12 cellular contexts compared by ENCODE assay signal in genomic region chr7:73526892-73527821, GRCh38. TPM values are rescaled to one million over a fixed set of nuclear protein-coding genes. Genes with fewer than 3 reads are reported as not detected.
DNase-seq lines count a peak whose midpoint lies in the region; ATAC-seq and TF ChIP-seq lines count a peak whose summit lies in the region.
"Had no signal": no experiment of that assay in that cellular context is flagged by ENCODE, and none has a peak within 500 bp of the region (broad histone marks: within the 10 kb centered on the region; RNA-seq: fewer than 3 reads in every experiment).

No MANE protein-coding gene starts in this region.

- peak overlapping the region in 2 of 5 experiments; percentile 34 to 58 for H3K4me3 Mint-ChIP-seq in brain

- peak overlapping the region in 4 of 5 experiments; percentile 10 to 87 (median 58) for H3K27ac Mint-ChIP-seq in brain

- DNase-seq in A172 (ENCODE audit: low spot score) (peak; percentile 44), ELF-1 (ENCODE audit: low read depth, low spot score) (peak; percentile 74), NCI-H510A treated with DMSO at 0.1 percent for 48 hours (lab: John Stamatoyannopoulos, UW) (peak; percentile 59), pons (ENCODE audit: low spot score) (no peak), mucosa of descending colon (no peak), medulla oblongata (ENCODE audit: extremely low spot score) (no peak)
- no peak for DNase-seq in activated CD8-positive, alpha-beta memory T cell treated with anti-CD3 and anti-CD28 coated beads, Interleukin-2, amount 50 U/mL, for 48 hours
- DNase-seq: effector CD4-positive, alpha-beta T cell; H7; IMR-90; left lung had no signal

- peaks cover 19% of the 10 kb centered on the region for H3K4me1 Mint-ChIP-seq in brain

- no peaks in the 10 kb centered on the region for H3K36me3 ChIP-seq in mucosa of descending colon (ENCODE audit: low read depth)
- H3K36me3 ChIP-seq: left lung had no signal

- peaks cover 7% of the 10 kb centered on the region for H3K4me1 ChIP-seq in mucosa of descending colon (ENCODE audit: low read depth)

- H3K4me3 ChIP-seq in mucosa of descending colon: no peak overlapping the region
- H3K4me3 ChIP-seq: left lung had no signal

- H3K27me3 Mint-ChIP-seq in brain: peaks cover 3% of the 10 kb centered on the region

- TF ChIP-seq CTCF in brain (conservative IDR thresholded peaks at IDR 0.05): no peak
- TF ChIP-seq CTCF in mucosa of descending colon (IDR thresholded peaks at IDR 0.05): no peak

- peaks cover 1% of the 10 kb centered on the region for H3K36me3 Mint-ChIP-seq in brain

- no peaks in the 10 kb centered on the region for H3K9me3 ChIP-seq in mucosa of descending colon
- H3K9me3 ChIP-seq: left lung had no signal

- intact Hi-C loops in mucosa of descending colon (cut with DNase I, micrococcal nuclease): no loop called here

- H3K9me3 Mint-ChIP-seq in brain: peaks cover 0 to 3% (median 0%) of the 10 kb centered on the region in 5 experiments

- no peak for ATAC-seq in mucosa of descending colon
- ATAC-seq: left lung had no signal

RNA-seq across cellular contexts. Expression of gene BAZ1B, which starts 5.1 kb away (rescaled TPM):
- total RNA-seq in A172 (2014; rRNA removed; shearing (Covaris generic)): 123 and 148 TPM in 2 replicates
- polyA plus RNA-seq in brain (ENCODE audit: insufficient read depth, low read depth, low replicate concordance): 61.2 TPM
- total RNA-seq in mucosa of descending colon: 10 to 100 TPM; 37.4 to 76.0 (median 41.4) TPM

RNA-seq across cellular contexts. Expression of gene BCL7B, which starts 30.3 kb away (rescaled TPM):
- total RNA-seq in A172 (2014; rRNA removed; shearing (Covaris generic)): 50.5 and 65.2 TPM in 2 replicates
- 66.4 TPM for polyA plus RNA-seq in brain (ENCODE audit: insufficient read depth, low read depth, low replicate concordance)
- 100 to 1,000 TPM in 1 of 3 donors, 10 to 100 TPM in 2; 59.3 to 112 (median 62.0) TPM for total RNA-seq in mucosa of descending colon

RNA-seq across cellular contexts. Expression of gene TBL2, which starts 51.2 kb away (rescaled TPM):
- total RNA-seq in A172 (2014; rRNA removed; shearing (Covaris generic)): 53.0 and 70.7 TPM in 2 replicates
- 25.0 TPM for polyA plus RNA-seq in brain (ENCODE audit: insufficient read depth, low read depth, low replicate concordance)
- total RNA-seq in mucosa of descending colon: 10 to 100 TPM; 25.4 to 42.4 (median 31.1) TPM

Comparison
In these comparisons a context has a peak if more than half of its experiments do, and no peak if none do; other contexts are left out.
1. DNase-seq: peak in A172 (single experiment), ELF-1 (single experiment) and NCI-H510A treated with DMSO at 0.1 percent for 48 hours (single experiment); none in pons (single experiment), mucosa of descending colon (0 of 3), activated CD8-positive, alpha-beta memory T cell treated with anti-CD3 and anti-CD28 coated beads, Interleukin-2, amount 50 U/mL, for 48 hours (single experiment) and medulla oblongata (single experiment).